ENCODE assay signal across 8 cellular contexts in genomic region chr11:64650923-64651523, GRCh38.
A peak's percentile ranks its signal among the peaks of the same experiment; 100 is the strongest.
DNase-seq lines count a peak whose midpoint lies in the region; ATAC-seq and TF ChIP-seq lines count a peak whose summit lies in the region.

No MANE protein-coding gene starts in this region.

- H3K27me3 ChIP-seq in MM.1S (replicated peaks; ENCODE audit: insufficient read depth, low read length) = peaks cover 80% of the 10 kb centered on the region
- H3K27me3 ChIP-seq in psoas muscle (ENCODE audit: insufficient read depth in 3 of 3, low read length in 2 of 3) = peaks cover 0 to 7% (median 4%) of the 10 kb centered on the region in 3 donors
- H3K27me3 ChIP-seq in esophagus muscularis mucosa = peaks cover 0 to 42% (median 0%) of the 10 kb centered on the region in 4 donors

- H3K36me3 Mint-ChIP-seq in activated naive CD8-positive, alpha-beta T cell treated with anti-CD3 and anti-CD28 coated beads, Interleukin-2, amount 50 U/mL, for 24 hours (ENCODE audit: low read depth) = no peaks in the 10 kb centered on the region

- H3K27ac ChIP-seq in MM.1S (ENCODE audit: low read length) = no peak overlapping the region
- H3K27ac ChIP-seq in psoas muscle = no peak overlapping the region
- no peak overlapping the region for H3K27ac ChIP-seq in esophagus muscularis mucosa (replicated peaks in 1 of 4)

- H3K4me1 ChIP-seq in MM.1S (ENCODE audit: low read length) (no peaks in the 10 kb centered on the region), psoas muscle (no peaks in the 10 kb centered on the region), esophagus muscularis mucosa (peaks cover 0 to 8% (median 6%) of the 10 kb centered on the region in 4 donors)

- no peak overlapping the region for H3K4me2 ChIP-seq in MM.1S (ENCODE audit: low read depth, low read length)

- no peak for ATAC-seq in psoas muscle
- ATAC-seq in activated naive CD8-positive, alpha-beta T cell treated with anti-CD3 and anti-CD28 coated beads, Interleukin-2, amount 50 U/mL, for 24 hours = no peak

- 63 to 68% (median 66%) methylated on average over 18 of the region's 18 CpGs for WGBS in psoas muscle, 3 donors
- WGBS in esophagus muscularis mucosa = 69% methylated on average over 17 of the region's 18 CpGs

- peak; percentile 30 for DNase-seq in DMS53 (lab: John Stamatoyannopoulos, UW)
- DNase-seq in DMS53 treated with DMSO at 0.1 percent for 48 hours (lab: John Stamatoyannopoulos, UW; ENCODE audit: unreplicated experiment) = no peak
- DNase-seq in MM.1S = no peak
- DNase-seq in dermis blood vessel endothelial cell = peak; percentile 56
- no peak for DNase-seq in psoas muscle
- DNase-seq in esophagus muscularis mucosa (ENCODE audit: extremely low spot score) = no peak
- no peak for DNase-seq in activated naive CD8-positive, alpha-beta T cell treated with anti-CD3 and anti-CD28 coated beads, Interleukin-2, amount 50 U/mL, for 24 hours
- no peak for DNase-seq in cerebellar nuclear complex (lab: John Stamatoyannopoulos, UW)

- H3F3A ChIP-seq in MM.1S (ENCODE audit: insufficient read depth, low read length) = no peaks in the 10 kb centered on the region

- no peaks in the 10 kb centered on the region for H3K9me2 ChIP-seq in MM.1S (replicated peaks; ENCODE audit: insufficient read depth, low read length)

- H3K36me3 ChIP-seq in MM.1S (replicated peaks; ENCODE audit: insufficient read depth, low read length) (no peaks in the 10 kb centered on the region), psoas muscle (ENCODE audit: insufficient read depth in 1 of 2, low read depth in 1 of 2) (no peaks in the 10 kb centered on the region), esophagus muscularis mucosa (no peaks in the 10 kb centered on the region)

- no peak overlapping the region for H2AFZ ChIP-seq in MM.1S (ENCODE audit: low read length)

- H3K4me1 Mint-ChIP-seq in activated naive CD8-positive, alpha-beta T cell treated with anti-CD3 and anti-CD28 coated beads, Interleukin-2, amount 50 U/mL, for 24 hours = peaks cover 4% of the 10 kb centered on the region

- TF ChIP-seq CTCF in MM.1S (IDR thresholded peaks at IDR 0.05; ENCODE audit: low read length) (peak; percentile 49), psoas muscle (IDR thresholded peaks at IDR 0.05) (peak; percentile 16), esophagus muscularis mucosa (IDR thresholded peaks at IDR 0.05) (peak in 1 of 3 experiments; percentile 31)

- H4K20me1 ChIP-seq in MM.1S (ENCODE audit: insufficient read depth, low read length) = no peaks in the 10 kb centered on the region

- H3K4me3 Mint-ChIP-seq in activated naive CD8-positive, alpha-beta T cell treated with anti-CD3 and anti-CD28 coated beads, Interleukin-2, amount 50 U/mL, for 24 hours = no peak overlapping the region

- peaks cover 7% of the 10 kb centered on the region for H3K27me3 Mint-ChIP-seq in activated naive CD8-positive, alpha-beta T cell treated with anti-CD3 and anti-CD28 coated beads, Interleukin-2, amount 50 U/mL, for 24 hours

- no peak for TF ChIP-seq EP300 in esophagus muscularis mucosa (IDR thresholded peaks at IDR 0.05)

- TF ChIP-seq POLR2A in esophagus muscularis mucosa (IDR thresholded peaks at IDR 0.05; ENCODE audit: low read depth) = no peak

- H3K9me3 ChIP-seq in MM.1S (replicated peaks; ENCODE audit: insufficient read depth, low read length) = no peaks in the 10 kb centered on the region
- no peaks in the 10 kb centered on the region for H3K9me3 ChIP-seq in psoas muscle
- no peaks in the 10 kb centered on the region for H3K9me3 ChIP-seq in esophagus muscularis mucosa

- no peaks in the 10 kb centered on the region for H3K79me2 ChIP-seq in MM.1S (ENCODE audit: low read length)

- H3K27ac Mint-ChIP-seq in activated naive CD8-positive, alpha-beta T cell treated with anti-CD3 and anti-CD28 coated beads, Interleukin-2, amount 50 U/mL, for 24 hours = no peak overlapping the region

- H3K4me3 ChIP-seq in MM.1S (ENCODE audit: low read length) (no peak overlapping the region), psoas muscle (no peak overlapping the region), esophagus muscularis mucosa (no peak overlapping the region)

- H3K9me3 Mint-ChIP-seq in activated naive CD8-positive, alpha-beta T cell treated with anti-CD3 and anti-CD28 coated beads, Interleukin-2, amount 50 U/mL, for 24 hours = no peaks in the 10 kb centered on the region

- intact Hi-C loops in psoas muscle (cut with DNase I) = loop anchor here in 1 of 2 donors (5.0 kb wide), 1 partner anchor 99 kb away; no protein-coding TSS in a partner anchor
- intact Hi-C loops in esophagus muscularis mucosa (cut with DNase I) = loop anchor here (5.0 kb wide), 1 partner anchor 204 kb away; no protein-coding TSS in a partner anchor

- H3K9ac ChIP-seq in MM.1S (ENCODE audit: low read length) = no peak overlapping the region

Comparison
In these comparisons a context has a peak if more than half of its experiments do, and no peak if none do; other contexts are left out.
1. DNase-seq: peak in DMS53 (single experiment) and dermis blood vessel endothelial cell (single experiment); none in DMS53 treated with DMSO at 0.1 percent for 48 hours (single experiment), MM.1S (single experiment), psoas muscle (0 of 2), esophagus muscularis mucosa (single experiment), activated naive CD8-positive, alpha-beta T cell treated with anti-CD3 and anti-CD28 coated beads, Interleukin-2, amount 50 U/mL, for 24 hours (single experiment) and cerebellar nuclear complex (0 of 2).